Comparison of ENCODE assay signal across 28 cellular contexts in genomic region chr2:207432471-207432870, GRCh38.
DNase-seq lines count a peak whose midpoint lies in the region; ATAC-seq, FAIRE-seq and TF ChIP-seq lines count a peak whose summit lies in the region.
"Had no signal": no experiment of that assay in that cellular context is flagged by ENCODE, and none has a peak within 500 bp of the region (broad histone marks: within the 10 kb centered on the region; RNA-seq: fewer than 3 reads in every experiment).

No MANE protein-coding gene starts in this region.

- no peaks in the 10 kb centered on the region for H3F3A ChIP-seq in neural progenitor cell (ENCODE audit: low read depth)

- peak; percentile 32 for DNase-seq in GM03348 (ENCODE audit: low spot score)
- DNase-seq in RCC 7860 (ENCODE audit: low spot score), result peak; percentile 25
- peak; percentile 72 for DNase-seq in fibroblast of mammary gland (ENCODE audit: low read depth)
- peak; percentile 73 for DNase-seq in skeletal muscle cell (ENCODE audit: low read depth)
- no peak for DNase-seq in NCI-H2081 treated with DMSO at 0.1 percent for 48 hours (lab: John Stamatoyannopoulos, UW)
- no peak for DNase-seq in neural progenitor cell (ENCODE audit: low spot score)
- DNase-seq: activated CD4-positive, CD25-positive, alpha-beta regulatory T cell; activated CD8-positive, alpha-beta T cell treated with anti-CD3 and anti-CD28 coated beads for 36 hours; activated gamma-delta T cell treated with Interleukin-2 at 50 U/mL for 16 hours; amygdala; BE2C; Caco-2; effector CD4-positive, alpha-beta T cell; head of caudate nucleus; left ventricle myocardium superior; mucosa of descending colon; NCI-H1417; NCI-H524; RPMI8226; stimulated activated CD4-positive, alpha-beta T cell treated with anti-CD3 and anti-CD28 coated beads, Interleukin-4, amount 100 ng/mL, for 1 hour; T-helper 9 cell; trophoblast cell had no signal

- H3K4me3 ChIP-seq in fibroblast of mammary gland (ENCODE audit: control insufficient read depth, low read depth, low read length), result no peak overlapping the region
- H3K4me3 ChIP-seq in skeletal muscle cell (ENCODE audit: low read depth, low read length), result no peak overlapping the region
- H3K4me3 ChIP-seq in neural progenitor cell, result no peak overlapping the region
- H3K4me3 ChIP-seq: mucosa of descending colon, smooth muscle cell had no signal

- H3K27me3 Mint-ChIP-seq in neural progenitor cell (ENCODE audit: insufficient read depth, low read depth), result no peaks in the 10 kb centered on the region
- H3K27me3 Mint-ChIP-seq: activated CD8-positive, alpha-beta T cell treated with anti-CD3 and anti-CD28 coated beads for 36 hours; central memory CD8-positive, alpha-beta T cell; stimulated activated naive CD8-positive, alpha-beta T cell treated with anti-CD3 and anti-CD28 coated beads, Interleukin-15, Interleukin-2, amounts not matched to agents 100 ng/mL and 50 ng/mL, for 24 hours had no signal

- no peaks in the 10 kb centered on the region for H3K4me1 Mint-ChIP-seq in neural progenitor cell
- H3K4me1 Mint-ChIP-seq: central memory CD8-positive, alpha-beta T cell had no signal

- no peaks in the 10 kb centered on the region for H3K36me3 ChIP-seq in neural progenitor cell
- H3K36me3 ChIP-seq: BE2C had no signal

- H3K36me3 Mint-ChIP-seq in neural progenitor cell, result no peaks in the 10 kb centered on the region

- TF ChIP-seq CTCF in fibroblast of mammary gland (conservative IDR thresholded peaks at IDR 0.05; ENCODE audit: control insufficient read depth, insufficient read depth, low read depth, low read length) (no peak), neural progenitor cell (IDR thresholded peaks at IDR 0.05) (no peak)

- no peaks in the 10 kb centered on the region for H4K20me1 ChIP-seq in neural progenitor cell (ENCODE audit: low read depth)

- H2AFZ ChIP-seq in neural progenitor cell (replicated peaks), result no peak overlapping the region

- no peak overlapping the region for H3K4me2 ChIP-seq in neural progenitor cell
- H3K4me2 ChIP-seq: smooth muscle cell had no signal

- H3K4me3 Mint-ChIP-seq in neural progenitor cell, result no peak overlapping the region
- H3K4me3 Mint-ChIP-seq: activated CD8-positive, alpha-beta T cell treated with anti-CD3 and anti-CD28 coated beads for 36 hours; central memory CD8-positive, alpha-beta T cell; stimulated activated naive CD8-positive, alpha-beta T cell treated with anti-CD3 and anti-CD28 coated beads, Interleukin-15, Interleukin-2, amounts not matched to agents 100 ng/mL and 50 ng/mL, for 24 hours had no signal

- H3K9me3 Mint-ChIP-seq in neural progenitor cell, result no peaks in the 10 kb centered on the region
- H3K9me3 Mint-ChIP-seq: activated CD8-positive, alpha-beta T cell treated with anti-CD3 and anti-CD28 coated beads for 36 hours; central memory CD8-positive, alpha-beta T cell; stimulated activated naive CD8-positive, alpha-beta T cell treated with anti-CD3 and anti-CD28 coated beads, Interleukin-15, Interleukin-2, amounts not matched to agents 100 ng/mL and 50 ng/mL, for 24 hours had no signal

- no peak overlapping the region for H3K27ac ChIP-seq in neural progenitor cell

- ATAC-seq in HG02623 (IDR thresholded peaks at IDR 0.05; ENCODE audit: unreplicated experiment) (no peak), HG02870 (IDR thresholded peaks at IDR 0.05; ENCODE audit: unreplicated experiment) (no peak)
- ATAC-seq: activated CD8-positive, alpha-beta T cell treated with anti-CD3 and anti-CD28 coated beads for 36 hours; esophagus mucosa; left ventricle myocardium superior; mucosa of descending colon had no signal

- no peak for FAIRE-seq in RCC 7860 (lab: Jason Lieb, UNC)

- H3K27ac Mint-ChIP-seq in neural progenitor cell, result no peak overlapping the region
- H3K27ac Mint-ChIP-seq: activated CD8-positive, alpha-beta T cell treated with anti-CD3 and anti-CD28 coated beads for 36 hours; stimulated activated naive CD8-positive, alpha-beta T cell treated with anti-CD3 and anti-CD28 coated beads, Interleukin-15, Interleukin-2, amounts not matched to agents 100 ng/mL and 50 ng/mL, for 24 hours had no signal

- no peaks in the 10 kb centered on the region for H3K79me2 ChIP-seq in neural progenitor cell (ENCODE audit: low read depth)

- H3K9ac ChIP-seq in neural progenitor cell, result no peak overlapping the region

- peaks cover 7% of the 10 kb centered on the region for H3K4me1 ChIP-seq in neural progenitor cell
- H3K4me1 ChIP-seq: Caco-2 had no signal

- no peaks in the 10 kb centered on the region for H3K27me3 ChIP-seq in neural progenitor cell
- H3K27me3 ChIP-seq: BE2C had no signal

- no peaks in the 10 kb centered on the region for H3K9me3 ChIP-seq in neural progenitor cell (ENCODE audit: low read depth)
- H3K9me3 ChIP-seq: BE2C, Caco-2, mucosa of descending colon had no signal

Comparison
In these comparisons a context has a peak if more than half of its experiments do, and no peak if none do; other contexts are left out.
1. DNase-seq: peak in GM03348 (single experiment), RCC 7860 (single experiment), fibroblast of mammary gland (single experiment) and skeletal muscle cell (single experiment); none in NCI-H2081 treated with DMSO at 0.1 percent for 48 hours (single experiment) and neural progenitor cell (single experiment).